ENCODE assay signal across 2 cellular contexts in the genomic region with DNA sequence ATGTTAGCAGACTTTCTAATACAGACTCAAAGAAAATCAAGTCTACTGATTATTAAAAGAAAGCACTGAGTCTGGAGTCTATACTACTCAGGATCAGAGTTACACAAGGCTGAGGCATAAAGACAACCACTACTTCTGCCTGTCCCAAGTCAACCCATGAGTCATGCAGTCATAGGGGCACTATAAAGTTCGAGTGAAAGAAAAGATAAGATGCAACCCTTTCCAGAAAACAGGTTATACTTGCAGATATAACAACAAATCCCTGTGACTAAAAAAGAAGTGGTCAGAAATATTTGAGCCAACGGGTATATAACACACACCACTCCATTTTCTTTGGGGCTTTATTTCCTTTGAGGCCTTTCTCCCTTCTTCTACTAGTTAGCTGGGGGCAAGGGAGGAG.
TF ChIP-seq lines count a peak whose summit lies in the region.

No MANE protein-coding gene starts in this region.

TF ChIP-seq in IMR-90, 13 proteins besides CTCF, POLR2A, EP300 and RAD21:
- TF ChIP-seq BHLHE40 (IDR thresholded peaks at IDR 0.05; ENCODE audit: low read depth, low read length) (no peak), CHD1 (IDR thresholded peaks at IDR 0.05; ENCODE audit: low read depth, low read length) (no peak)

TF ChIP-seq in GM12878, 131 proteins besides CTCF, POLR2A, EP300 and RAD21:
- TF ChIP-seq ZNF24 (IDR thresholded peaks at IDR 0.05) (no peak), TCF12 (IDR thresholded peaks at IDR 0.05; ENCODE audit: low read depth, low read length) (no peak), CBX3 (IDR thresholded peaks at IDR 0.05; ENCODE audit: borderline replicate concordance, low read depth) (no peak), ZNF207 (IDR thresholded peaks at IDR 0.05; ENCODE audit: borderline replicate concordance) (no peak), RELA (IDR thresholded peaks at IDR 0.05; ENCODE audit: borderline replicate concordance, partially characterized antibody) (no peak), MEF2B (IDR thresholded peaks at IDR 0.05; ENCODE audit: partially characterized antibody, poor library complexity, severe bottlenecking) (no peak), TBL1XR1 (IDR thresholded peaks at IDR 0.05; ENCODE audit: low read depth, low read length) (no peak)
- TF ChIP-seq, protein P1, sequence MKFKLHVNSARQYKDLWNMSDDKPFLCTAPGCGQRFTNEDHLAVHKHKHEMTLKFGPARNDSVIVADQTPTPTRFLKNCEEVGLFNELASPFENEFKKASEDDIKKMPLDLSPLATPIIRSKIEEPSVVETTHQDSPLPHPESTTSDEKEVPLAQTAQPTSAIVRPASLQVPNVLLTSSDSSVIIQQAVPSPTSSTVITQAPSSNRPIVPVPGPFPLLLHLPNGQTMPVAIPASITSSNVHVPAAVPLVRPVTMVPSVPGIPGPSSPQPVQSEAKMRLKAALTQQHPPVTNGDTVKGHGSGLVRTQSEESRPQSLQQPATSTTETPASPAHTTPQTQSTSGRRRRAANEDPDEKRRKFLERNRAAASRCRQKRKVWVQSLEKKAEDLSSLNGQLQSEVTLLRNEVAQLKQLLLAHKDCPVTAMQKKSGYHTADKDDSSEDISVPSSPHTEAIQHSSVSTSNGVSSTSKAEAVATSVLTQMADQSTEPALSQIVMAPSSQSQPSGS (IDR thresholded peaks at IDR 0.05; ENCODE audit: low read length): no peak
- TF ChIP-seq, protein P2, sequence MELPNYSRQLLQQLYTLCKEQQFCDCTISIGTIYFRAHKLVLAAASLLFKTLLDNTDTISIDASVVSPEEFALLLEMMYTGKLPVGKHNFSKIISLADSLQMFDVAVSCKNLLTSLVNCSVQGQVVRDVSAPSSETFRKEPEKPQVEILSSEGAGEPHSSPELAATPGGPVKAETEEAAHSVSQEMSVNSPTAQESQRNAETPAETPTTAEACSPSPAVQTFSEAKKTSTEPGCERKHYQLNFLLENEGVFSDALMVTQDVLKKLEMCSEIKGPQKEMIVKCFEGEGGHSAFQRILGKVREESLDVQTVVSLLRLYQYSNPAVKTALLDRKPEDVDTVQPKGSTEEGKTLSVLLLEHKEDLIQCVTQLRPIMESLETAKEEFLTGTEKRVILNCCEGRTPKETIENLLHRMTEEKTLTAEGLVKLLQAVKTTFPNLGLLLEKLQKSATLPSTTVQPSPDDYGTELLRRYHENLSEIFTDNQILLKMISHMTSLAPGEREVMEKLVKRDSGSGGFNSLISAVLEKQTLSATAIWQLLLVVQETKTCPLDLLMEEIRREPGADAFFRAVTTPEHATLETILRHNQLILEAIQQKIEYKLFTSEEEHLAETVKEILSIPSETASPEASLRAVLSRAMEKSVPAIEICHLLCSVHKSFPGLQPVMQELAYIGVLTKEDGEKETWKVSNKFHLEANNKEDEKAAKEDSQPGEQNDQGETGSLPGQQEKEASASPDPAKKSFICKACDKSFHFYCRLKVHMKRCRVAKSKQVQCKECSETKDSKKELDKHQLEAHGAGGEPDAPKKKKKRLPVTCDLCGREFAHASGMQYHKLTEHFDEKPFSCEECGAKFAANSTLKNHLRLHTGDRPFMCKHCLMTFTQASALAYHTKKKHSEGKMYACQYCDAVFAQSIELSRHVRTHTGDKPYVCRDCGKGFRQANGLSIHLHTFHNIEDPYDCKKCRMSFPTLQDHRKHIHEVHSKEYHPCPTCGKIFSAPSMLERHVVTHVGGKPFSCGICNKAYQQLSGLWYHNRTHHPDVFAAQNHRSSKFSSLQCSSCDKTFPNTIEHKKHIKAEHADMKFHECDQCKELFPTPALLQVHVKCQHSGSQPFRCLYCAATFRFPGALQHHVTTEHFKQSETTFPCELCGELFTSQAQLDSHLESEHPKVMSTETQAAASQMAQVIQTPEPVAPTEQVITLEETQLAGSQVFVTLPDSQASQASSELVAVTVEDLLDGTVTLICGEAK (IDR thresholded peaks at IDR 0.05; ENCODE audit: borderline replicate concordance): no peak
